In the genomic region with DNA sequence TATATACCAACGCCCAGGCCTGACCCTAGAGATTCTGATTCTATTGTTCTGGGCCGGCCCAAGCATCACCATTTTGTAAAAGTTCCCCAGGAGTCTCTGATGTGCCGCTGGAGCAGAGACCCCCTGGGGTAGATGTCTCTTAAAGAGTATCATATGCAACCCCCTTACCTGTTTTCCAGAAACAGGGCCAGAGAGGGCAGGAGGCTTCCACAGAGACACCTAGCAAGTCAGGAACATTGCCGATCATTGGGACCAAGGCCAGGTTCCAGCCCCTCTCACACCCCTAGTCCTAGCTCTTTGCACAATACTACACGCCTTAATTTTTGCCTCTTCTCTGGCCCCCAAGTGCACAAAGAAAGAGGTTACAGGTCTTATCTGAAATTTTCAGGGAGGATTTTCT, we compare ENCODE assay signal across 18 cellular contexts.
DNase-seq lines count a peak whose midpoint lies in the region; TF ChIP-seq lines count a peak whose summit lies in the region.
"Had no signal": no experiment of that assay in that cellular context is flagged by ENCODE, and none has a peak within 500 bp of the region (broad histone marks: within the 10 kb centered on the region; RNA-seq: fewer than 3 reads in every experiment).

No MANE protein-coding gene starts in this region.

- H3K27ac Mint-ChIP-seq in type B pancreatic cell: no peak overlapping the region
- H3K27ac Mint-ChIP-seq: CD14-positive monocyte, IgD-negative memory B cell had no signal

- no peaks in the 10 kb centered on the region for H3K36me3 ChIP-seq in prostate gland
- peaks cover 10 to 11% of the 10 kb centered on the region in 2 donors for H3K36me3 ChIP-seq in thyroid gland
- H3K36me3 ChIP-seq in Peyer's patch: no peaks in the 10 kb centered on the region
- H3K36me3 ChIP-seq: HAP-1 had no signal

- H3K9me3 Mint-ChIP-seq in type B pancreatic cell: no peaks in the 10 kb centered on the region
- H3K9me3 Mint-ChIP-seq: IgD-negative memory B cell had no signal

- DNase-seq in activated effector memory CD4-positive, alpha-beta T cell treated with anti-CD3 and anti-CD28 coated beads, Interleukin-2, amount 50 U/mL, for 16 hours: peak; percentile 14
- DNase-seq in activated effector memory CD4-positive, alpha-beta T cell treated with Interleukin-2 at 50 U/mL for 16 hours: no peak
- DNase-seq in dorsolateral prefrontal cortex (no peak), prostate gland (ENCODE audit: low spot score) (no peak), type B pancreatic cell (ENCODE audit: extremely low spot score, unreplicated experiment) (peak; percentile 15), NCI-H774 (lab: John Stamatoyannopoulos, UW) (no peak), thyroid gland (no peak), Peyer's patch (no peak)
- DNase-seq: 8988T, GDM1, Karpas-422, NCI-H1436, NCI-H1930, NCI-H226, NCI-H524 had no signal

- TF ChIP-seq CTCF in dorsolateral prefrontal cortex (IDR thresholded peaks at IDR 0.05 in 54 of 56, conservative IDR thresholded peaks at IDR 0.05 in 2 of 56; ENCODE audit: low read depth in 1 of 56, partially characterized antibody in 56 of 56) (no peak), prostate gland (IDR thresholded peaks at IDR 0.05) (no peak), type B pancreatic cell (conservative IDR thresholded peaks at IDR 0.05) (no peak), thyroid gland (IDR thresholded peaks at IDR 0.05) (no peak), Peyer's patch (IDR thresholded peaks at IDR 0.05) (no peak)

- TF ChIP-seq POLR2A in prostate gland (IDR thresholded peaks at IDR 0.05) (no peak), thyroid gland (IDR thresholded peaks at IDR 0.05) (no peak), Peyer's patch (IDR thresholded peaks at IDR 0.05) (no peak)

- H3K27me3 ChIP-seq in dorsolateral prefrontal cortex: no peaks in the 10 kb centered on the region
- H3K27me3 ChIP-seq in prostate gland (replicated peaks; ENCODE audit: insufficient read depth): no peaks in the 10 kb centered on the region
- H3K27me3 ChIP-seq in thyroid gland: no peaks in the 10 kb centered on the region
- no peaks in the 10 kb centered on the region for H3K27me3 ChIP-seq in Peyer's patch

- WGBS in prostate gland: 79% methylated on average over 5 of the region's 5 CpGs
- WGBS in thyroid gland, 2 donors: 77 to 83% methylated on average over 5 of the region's 5 CpGs

- peaks cover 18% of the 10 kb centered on the region for H3K4me1 ChIP-seq in prostate gland (replicated peaks)
- peaks cover 38 to 45% of the 10 kb centered on the region in 2 donors for H3K4me1 ChIP-seq in thyroid gland
- H3K4me1 ChIP-seq in Peyer's patch: peaks cover 0 to 17% (median 0%) of the 10 kb centered on the region in 4 donors
- H3K4me1 ChIP-seq: HAP-1 had no signal

- no peak overlapping the region for H3K4me3 ChIP-seq in dorsolateral prefrontal cortex
- no peak overlapping the region for H3K4me3 ChIP-seq in prostate gland
- H3K4me3 ChIP-seq in thyroid gland (replicated peaks in 1 of 3): no peak overlapping the region
- H3K4me3 ChIP-seq in Peyer's patch: no peak overlapping the region
- H3K4me3 ChIP-seq: HAP-1 had no signal

- H3K36me3 Mint-ChIP-seq in type B pancreatic cell: no peaks in the 10 kb centered on the region
- H3K36me3 Mint-ChIP-seq: CD14-positive monocyte, IgD-negative memory B cell had no signal

- peak overlapping the region in 35 of 59 donors; percentile 58 to 91 (median 82) for H3K27ac ChIP-seq in dorsolateral prefrontal cortex
- peak overlapping the region; percentile 25 to 56 for H3K27ac ChIP-seq in prostate gland
- H3K27ac ChIP-seq in thyroid gland: peak overlapping the region in 1 of 3 donors; percentile 63
- no peak overlapping the region for H3K27ac ChIP-seq in Peyer's patch

- intact Hi-C loops in dorsolateral prefrontal cortex (cut with DNase I) (no loop called here), prostate gland (cut with DNase I) (no loop called here), thyroid gland (cut with DNase I) (no loop called here)

- H3K9me3 ChIP-seq in prostate gland: no peaks in the 10 kb centered on the region
- no peaks in the 10 kb centered on the region for H3K9me3 ChIP-seq in thyroid gland
- no peaks in the 10 kb centered on the region for H3K9me3 ChIP-seq in Peyer's patch
- H3K9me3 ChIP-seq: HAP-1 had no signal

- H3K4me3 Mint-ChIP-seq in type B pancreatic cell: no peak overlapping the region
- H3K4me3 Mint-ChIP-seq: CD14-positive monocyte, IgD-negative memory B cell had no signal

- peaks cover 6% of the 10 kb centered on the region for H3K4me1 Mint-ChIP-seq in type B pancreatic cell (ENCODE audit: unreplicated experiment)
- H3K4me1 Mint-ChIP-seq: IgD-negative memory B cell had no signal

- peaks cover 8% of the 10 kb centered on the region for H3K27me3 Mint-ChIP-seq in type B pancreatic cell
- H3K27me3 Mint-ChIP-seq: IgD-negative memory B cell had no signal

Comparison
In these comparisons a context has a peak if more than half of its experiments do, and no peak if none do; other contexts are left out.
1. DNase-seq: peak in activated effector memory CD4-positive, alpha-beta T cell treated with anti-CD3 and anti-CD28 coated beads, Interleukin-2, amount 50 U/mL, for 16 hours (single experiment) and type B pancreatic cell (single experiment); none in activated effector memory CD4-positive, alpha-beta T cell treated with Interleukin-2 at 50 U/mL for 16 hours (single experiment), dorsolateral prefrontal cortex (0 of 10), prostate gland (single experiment), NCI-H774 (single experiment), thyroid gland (0 of 2) and Peyer's patch (0 of 3).
2. H3K27ac ChIP-seq: peak in dorsolateral prefrontal cortex (35 of 59) and prostate gland (2 of 2); none in Peyer's patch (0 of 4).